1 cellular context compared by ENCODE assay signal in the genomic region with DNA sequence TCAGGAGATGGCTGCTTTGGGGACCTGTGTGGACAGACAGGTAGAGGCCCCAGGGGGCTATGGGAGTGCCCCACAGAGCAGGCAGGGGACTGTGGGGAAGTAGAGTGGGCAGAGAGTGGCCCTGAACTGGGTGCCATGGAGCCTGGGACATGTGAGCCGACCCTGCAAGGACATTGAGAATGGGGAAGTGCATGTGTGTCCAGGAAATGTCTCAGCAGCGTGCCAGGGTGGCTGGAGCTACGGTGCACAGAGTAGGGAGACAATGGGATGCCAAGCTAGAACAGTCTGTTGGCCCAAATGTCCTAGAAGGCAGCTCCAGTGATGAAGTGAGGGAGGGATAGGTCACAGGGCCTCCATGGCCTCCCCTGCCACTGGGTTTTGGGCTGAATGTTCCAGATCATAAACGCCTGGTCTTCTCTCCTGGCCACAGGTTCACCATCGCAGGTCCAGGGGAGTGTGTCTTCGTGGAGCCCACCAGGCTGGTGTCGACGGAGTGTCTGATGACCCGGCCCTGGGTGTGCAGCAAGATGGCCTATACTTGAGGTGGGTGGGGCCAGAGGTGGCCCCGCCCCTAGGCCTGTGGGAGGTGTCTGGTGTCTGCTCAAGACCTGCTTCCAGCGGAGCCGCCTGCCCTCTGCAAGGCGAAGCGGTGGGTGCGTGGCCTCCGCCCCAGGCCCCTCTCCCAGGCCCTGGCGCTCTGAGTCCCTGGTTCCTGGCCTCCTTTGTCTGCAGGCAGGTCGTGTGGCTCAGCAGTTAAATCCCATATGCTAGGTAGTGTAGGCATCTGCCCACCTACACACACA.
TF ChIP-seq lines count a peak whose summit lies in the region.

No MANE protein-coding gene starts in this region.

TF ChIP-seq in H1, 55 proteins besides CTCF, POLR2A, EP300 and RAD21:
- TF ChIP-seq SRF (IDR thresholded peaks at IDR 0.05; ENCODE audit: low read depth, low read length), result no peak
- TF ChIP-seq JUN (IDR thresholded peaks at IDR 0.05; ENCODE audit: low read depth, low read length), result no peak
- no peak for TF ChIP-seq MAFK (IDR thresholded peaks at IDR 0.05; ENCODE audit: low read depth, low read length)
- TF ChIP-seq POLR2AphosphoS5 (IDR thresholded peaks at IDR 0.05; ENCODE audit: low read depth, low read length), result no peak
- no peak for TF ChIP-seq SUZ12 (IDR thresholded peaks at IDR 0.05; ENCODE audit: low read length)
- TF ChIP-seq E2F6 (IDR thresholded peaks at IDR 0.05), result no peak
- TF ChIP-seq CHD1 (IDR thresholded peaks at IDR 0.05; ENCODE audit: low read depth, low read length), result no peak
- no peak for TF ChIP-seq YY1 (IDR thresholded peaks at IDR 0.05; ENCODE audit: low read depth, low read length)
- no peak for TF ChIP-seq BRCA1 (IDR thresholded peaks at IDR 0.05; ENCODE audit: low read depth, low read length)
- no peak for TF ChIP-seq CREB1 (IDR thresholded peaks at IDR 0.05)
- no peak for TF ChIP-seq TCF12 (IDR thresholded peaks at IDR 0.05; ENCODE audit: low read depth, low read length)
- TF ChIP-seq CTBP2 (IDR thresholded peaks at IDR 0.05; ENCODE audit: borderline replicate concordance, insufficient read depth, insufficient read length, low read length), result no peak
- no peak for TF ChIP-seq MAX (IDR thresholded peaks at IDR 0.05)
